8 cellular contexts compared by ENCODE assay signal in the genomic region with DNA sequence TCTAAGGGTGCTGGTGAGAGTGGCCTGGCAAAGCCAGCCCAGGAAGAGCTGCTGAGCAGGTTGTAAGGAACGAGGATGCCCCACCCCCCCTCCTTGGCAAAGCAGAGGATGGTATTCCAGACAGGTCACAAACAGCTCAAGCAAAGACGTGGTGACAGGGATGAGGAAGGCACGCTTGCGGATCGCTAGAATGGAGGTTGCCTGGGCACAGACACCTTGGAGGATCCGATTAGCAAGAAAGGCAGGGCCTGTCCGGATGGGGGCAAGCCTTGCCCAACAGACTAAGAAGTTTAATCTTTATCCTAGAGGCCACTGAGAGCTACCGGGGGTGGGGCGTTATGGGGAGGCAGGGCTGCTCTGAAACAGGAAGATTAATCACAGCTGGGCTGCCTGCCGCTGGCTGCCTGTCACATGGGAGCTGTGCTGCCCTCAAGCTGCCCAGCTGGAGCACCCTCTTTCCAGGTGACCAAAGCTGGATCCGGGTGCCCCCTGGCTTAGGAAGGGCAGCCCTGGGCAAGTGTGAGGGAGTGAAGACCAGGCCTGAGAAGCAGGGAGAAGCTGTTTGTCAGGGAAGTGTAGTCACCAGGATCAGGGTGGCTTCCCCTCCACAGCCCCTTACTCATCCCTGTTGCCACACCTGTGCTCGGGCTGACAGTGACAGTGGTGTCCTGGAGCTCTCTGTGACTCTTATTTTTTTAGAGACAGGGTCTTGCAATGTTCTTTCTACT. TPM values are rescaled to one million over a fixed set of nuclear protein-coding genes. Genes with fewer than 3 reads are reported as not detected.
DNase-seq lines count a peak whose midpoint lies in the region; ATAC-seq, FAIRE-seq and TF ChIP-seq lines count a peak whose summit lies in the region.

No MANE protein-coding gene starts in this region.

- H3K4me1 ChIP-seq in ascending aorta, result peaks cover 0 to 4% of the 10 kb centered on the region in 2 donors
- H3K4me1 ChIP-seq in transverse colon, result peaks cover 14 to 48% (median 24%) of the 10 kb centered on the region in 4 donors

- H3F3A ChIP-seq in SU-DHL-6 (ENCODE audit: insufficient read depth), result peaks cover 38% of the 10 kb centered on the region

- 15 to 29% methylated on average over 2 to 11 of the region's 12 CpGs for WGBS in transverse colon (ENCODE audit: low coverage in 1 of 2), 2 donors

- no peak for TF ChIP-seq EP300 in transverse colon (IDR thresholded peaks at IDR 0.05; ENCODE audit: low read depth)

- FAIRE-seq in D721Med (lab: Jason Lieb, UNC), result no peak

- H3K36me3 ChIP-seq in SU-DHL-6 (ENCODE audit: low read length) (no peaks in the 10 kb centered on the region), ascending aorta (peaks cover 0 to 4% of the 10 kb centered on the region in 2 donors), transverse colon (peaks cover 0 to 3% (median 0%) of the 10 kb centered on the region in 4 donors)

- peak overlapping the region; percentile 46 for H3K9ac ChIP-seq in SU-DHL-6 (ENCODE audit: low read length)

- H3K27ac ChIP-seq in SU-DHL-6 (ENCODE audit: low read depth, low read length), result peak overlapping the region; percentile 76
- H3K27ac ChIP-seq in ascending aorta, result peak overlapping the region; percentile 6 to 12
- peak overlapping the region; percentile 81 to 86 (median 84) for H3K27ac ChIP-seq in transverse colon

- H3K79me2 ChIP-seq in SU-DHL-6 (ENCODE audit: insufficient read depth, low read length), result no peaks in the 10 kb centered on the region

- H3K4me2 ChIP-seq in SU-DHL-6 (ENCODE audit: low read depth, low read length, poor library complexity, severe bottlenecking), result peak overlapping the region; percentile 48

- H3K4me3 ChIP-seq in SU-DHL-6 (ENCODE audit: insufficient read depth, low read length, poor library complexity, severe bottlenecking), result peak overlapping the region; percentile 3
- H3K4me3 ChIP-seq in ascending aorta, result no peak overlapping the region
- H3K4me3 ChIP-seq in transverse colon, result no peak overlapping the region

- H3K27me3 ChIP-seq in SU-DHL-6 (ENCODE audit: low read length), result no peaks in the 10 kb centered on the region
- no peaks in the 10 kb centered on the region for H3K27me3 ChIP-seq in ascending aorta
- no peaks in the 10 kb centered on the region for H3K27me3 ChIP-seq in transverse colon

- TF ChIP-seq CTCF in SU-DHL-6 (IDR thresholded peaks at IDR 0.05; ENCODE audit: insufficient read depth, low read length, poor library complexity, severe bottlenecking) (no peak), ascending aorta (IDR thresholded peaks at IDR 0.05) (no peak), transverse colon (IDR thresholded peaks at IDR 0.05) (peak in 1 of 5 experiments; percentile 8), D721Med (IDR thresholded peaks at IDR 0.05; ENCODE audit: insufficient read depth, missing control alignments) (no peak)

- H2AFZ ChIP-seq in SU-DHL-6 (ENCODE audit: low read depth, low read length, severe bottlenecking), result no peak overlapping the region

- no peaks in the 10 kb centered on the region for H3K9me2 ChIP-seq in SU-DHL-6 (replicated peaks; ENCODE audit: insufficient read depth, low read length)

- H4K20me1 ChIP-seq in SU-DHL-6 (ENCODE audit: low read depth, low read length), result no peaks in the 10 kb centered on the region

- in situ Hi-C loops in transverse colon (cut with MboI; ENCODE audit: low pct_ligation_motif_present in 1 of 4, low pct_unique_long_range_greater_than_20kb in 1 of 4, low sequenced_read_pairs in 3 of 4), result loop anchor here in 1 of 4 donors (25.0 kb wide), 1 partner anchor 241 kb away; no protein-coding TSS in a partner anchor

- TF ChIP-seq POLR2A in transverse colon (IDR thresholded peaks at IDR 0.05), result no peak

- peak; percentile 60 for DNase-seq in HCEC 1CT
- DNase-seq in ascending aorta (ENCODE audit: low spot score in 2 of 2), result peak; percentile 30 to 73
- peak; percentile 67 to 73 for DNase-seq in lung microvascular endothelial cell (ENCODE audit: low read depth in 2 of 2)
- DNase-seq in transverse colon, result peak; percentile 83
- DNase-seq in D721Med (ENCODE audit: insufficient read length, low spot score), result no peak
- no peak for DNase-seq in foreskin melanocyte

- intact Hi-C loops in ascending aorta (cut with DNase I), result loop anchor here (5.0 kb wide), 1 partner anchor 241 kb away; no protein-coding TSS in a partner anchor
- intact Hi-C loops in transverse colon (cut with DNase I; ENCODE audit: low total_unique reads), result no loop called here

- no peak for ATAC-seq in GM18519 (IDR thresholded peaks at IDR 0.05; ENCODE audit: low FRiP score, unreplicated experiment)

- no peaks in the 10 kb centered on the region for H3K9me3 ChIP-seq in SU-DHL-6 (ENCODE audit: insufficient read depth, low read length)
- H3K9me3 ChIP-seq in ascending aorta, result no peaks in the 10 kb centered on the region
- no peaks in the 10 kb centered on the region for H3K9me3 ChIP-seq in transverse colon

RNA-seq across cellular contexts. Expression of gene MAPK13, which starts 9.2 kb away (rescaled TPM):
- total RNA-seq in ascending aorta (7.7 TPM), lung microvascular endothelial cell (3.2 and 4.1 TPM in 2 replicates), transverse colon (100 to 1,000 TPM in 3 of 4 donors, 10 to 100 TPM in 1; 67.7 to 200 (median 146) TPM)

Comparison
In these comparisons a context has a peak if more than half of its experiments do, and no peak if none do; other contexts are left out.
1. DNase-seq: peak in HCEC 1CT (single experiment), ascending aorta (2 of 2), lung microvascular endothelial cell (2 of 2) and transverse colon (single experiment); none in D721Med (single experiment) and foreskin melanocyte (single experiment).
2. H3K27ac ChIP-seq: peak in every context shown above with its lines; median percentile 84 in transverse colon; 76 in SU-DHL-6; 9 in ascending aorta.